ENCODE assay signal across 9 cellular contexts in the genomic region with DNA sequence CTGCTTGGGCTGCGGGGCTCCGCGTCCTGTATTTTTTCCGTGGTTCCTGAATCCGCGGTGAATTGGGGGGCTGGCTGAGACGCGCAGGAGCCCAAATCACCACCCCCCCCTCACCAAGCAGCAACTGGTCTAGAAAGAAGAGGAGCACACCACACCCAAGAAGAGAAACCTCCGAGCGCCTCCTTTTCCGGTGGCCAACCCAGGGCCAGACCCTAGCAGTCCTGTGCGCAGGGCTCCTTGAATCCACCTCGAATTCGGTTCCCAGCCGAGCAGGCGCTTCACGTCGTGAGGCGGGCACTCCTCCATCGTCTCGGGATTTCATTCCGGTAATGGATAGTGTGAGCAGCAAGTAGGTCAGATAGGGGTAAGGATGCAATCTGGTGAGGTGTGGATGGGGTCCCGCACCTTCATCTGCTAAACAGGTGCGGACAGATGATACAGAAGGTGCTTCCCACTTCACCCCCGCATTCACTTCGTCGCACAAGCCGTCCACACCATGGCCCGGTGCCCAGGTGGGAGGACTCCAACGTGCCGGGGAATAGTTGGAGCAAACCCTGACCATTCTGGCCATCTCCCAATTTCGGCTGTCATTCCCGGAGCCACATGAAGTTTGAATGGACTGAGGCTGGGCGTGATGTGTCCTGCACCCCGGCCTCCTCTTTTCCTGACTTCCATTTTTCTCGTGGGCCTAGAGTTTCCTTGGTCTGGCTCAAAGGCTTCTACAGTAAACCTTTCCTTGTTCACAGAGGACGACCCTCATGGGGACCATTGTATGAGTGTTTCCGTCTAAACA. TPM values are rescaled to one million over a fixed set of nuclear protein-coding genes. Genes with fewer than 3 reads are reported as not detected.
DNase-seq lines count a peak whose midpoint lies in the region; ATAC-seq and FAIRE-seq lines count a peak whose summit lies in the region.
"Had no signal": no experiment of that assay in that cellular context is flagged by ENCODE, and none has a peak within 500 bp of the region (broad histone marks: within the 10 kb centered on the region; RNA-seq: fewer than 3 reads in every experiment).

No MANE protein-coding gene starts in this region.

- peaks cover 34% of the 10 kb centered on the region for H3K27me3 Mint-ChIP-seq in activated CD8-positive, alpha-beta T cell treated with anti-CD3 and anti-CD28 coated beads, Interleukin-2, amount 10 ng/mL, durations not matched to agents 7 days and 5 days (ENCODE audit: low read depth)

- no peak for ATAC-seq in activated CD8-positive, alpha-beta T cell treated with anti-CD3 and anti-CD28 coated beads, Interleukin-2, amount 10 ng/mL, durations not matched to agents 7 days and 5 days
- ATAC-seq in left cardiac atrium (peak in 1 of 2 donors; percentile 8), GM19467 (IDR thresholded peaks at IDR 0.05; ENCODE audit: unreplicated experiment) (no peak)

- peaks cover 6% of the 10 kb centered on the region for H3K4me1 Mint-ChIP-seq in activated CD8-positive, alpha-beta T cell treated with anti-CD3 and anti-CD28 coated beads, Interleukin-2, amount 10 ng/mL, durations not matched to agents 7 days and 5 days (ENCODE audit: low read depth)

- peaks cover 10% of the 10 kb centered on the region for H3K9me3 Mint-ChIP-seq in activated CD8-positive, alpha-beta T cell treated with anti-CD3 and anti-CD28 coated beads, Interleukin-2, amount 10 ng/mL, durations not matched to agents 7 days and 5 days (ENCODE audit: insufficient read depth)

- H3K27ac Mint-ChIP-seq in activated CD8-positive, alpha-beta T cell treated with anti-CD3 and anti-CD28 coated beads, Interleukin-2, amount 10 ng/mL, durations not matched to agents 7 days and 5 days: no peak overlapping the region
- H3K27ac Mint-ChIP-seq: activated CD4-positive, alpha-beta T cell treated with anti-CD3 and anti-CD28 coated beads for 36 hours had no signal

- H3K27ac ChIP-seq in skin epidermis: peak overlapping the region in 18 of 21 experiments; percentile 5 to 87 (median 67)

- peak overlapping the region; percentile 38 for H3K4me3 Mint-ChIP-seq in activated CD8-positive, alpha-beta T cell treated with anti-CD3 and anti-CD28 coated beads, Interleukin-2, amount 10 ng/mL, durations not matched to agents 7 days and 5 days

- DNase-seq in activated CD8-positive, alpha-beta T cell treated with anti-CD3 and anti-CD28 coated beads, Interleukin-2, amount 10 ng/mL, durations not matched to agents 7 days and 5 days: no peak
- DNase-seq in left cardiac atrium (peak; percentile 35), KG1 (lab: John Stamatoyannopoulos, UW) (no peak), frontal cortex (ENCODE audit: low spot score in 2 of 2) (no peak)
- DNase-seq in effector CD4-positive, alpha-beta T cell: no peak
- DNase-seq: activated CD4-positive, alpha-beta T cell treated with anti-CD3 and anti-CD28 coated beads for 36 hours had no signal

- peak overlapping the region; percentile 2; the same call in 1 of the 2 replicates for H3K4me3 ChIP-seq in GM08714 (ENCODE audit: low read length)
- H3K4me3 ChIP-seq in skin epidermis: peak overlapping the region; percentile 34 to 59 (median 47)

- POLR2A ChIA-PET in activated CD8-positive, alpha-beta T cell treated with anti-CD3 and anti-CD28 coated beads, Interleukin-2, amount 10 ng/mL, durations not matched to agents 7 days and 5 days (lab: Charles Lee): no interaction called here

- no peak for FAIRE-seq in frontal cortex (lab: Jason Lieb, UNC)

- CTCF ChIA-PET in activated CD8-positive, alpha-beta T cell treated with anti-CD3 and anti-CD28 coated beads, Interleukin-2, amount 10 ng/mL, durations not matched to agents 7 days and 5 days (lab: Charles Lee): no interaction called here

- H3K36me3 Mint-ChIP-seq in activated CD8-positive, alpha-beta T cell treated with anti-CD3 and anti-CD28 coated beads, Interleukin-2, amount 10 ng/mL, durations not matched to agents 7 days and 5 days (ENCODE audit: low read depth): no peaks in the 10 kb centered on the region

- intact Hi-C loops in left cardiac atrium (cut with DNase I): no loop called here

RNA-seq across cellular contexts. Expression of gene ZNF273, which starts 19.8 kb away (rescaled TPM):
- total RNA-seq in activated CD8-positive, alpha-beta T cell treated with anti-CD3 and anti-CD28 coated beads, Interleukin-2, amount 10 ng/mL, durations not matched to agents 7 days and 5 days: 10 to 100 TPM; 10.6 to 11.8 TPM
- 1 to 10 TPM; 2.3 to 2.7 TPM for total RNA-seq in left cardiac atrium
- 40.8 TPM for total RNA-seq in frontal cortex
